Comparison of ENCODE assay signal across 8 cellular contexts in genomic region chr11:90134420-90135003, GRCh38. TPM values are rescaled to one million over a fixed set of nuclear protein-coding genes. Genes with fewer than 3 reads are reported as not detected.
DNase-seq lines count a peak whose midpoint lies in the region; ATAC-seq and TF ChIP-seq lines count a peak whose summit lies in the region.

Gene NAALAD2, plus strand, starts transcription at chr11:90134663. Its CDS starts 96 bp downstream, at chr11:90134759.

- H3K36me3 ChIP-seq in Caco-2 (ENCODE audit: control insufficient read depth, insufficient read depth, low read length), result no peaks in the 10 kb centered on the region
- no peaks in the 10 kb centered on the region for H3K36me3 ChIP-seq in skeletal muscle satellite cell (ENCODE audit: insufficient read depth, low read length)

- POLR2A ChIA-PET in Caco-2 (lab: Charles Lee), result interaction anchor here (0.5 to 1.0 kb wide), 2 partner anchors 32 to 37 kb away, joined by 3 to 7 read pairs; no protein-coding TSS in a partner anchor

- no peaks in the 10 kb centered on the region for H3K27me3 Mint-ChIP-seq in Caco-2 (ENCODE audit: insufficient read depth, unreplicated experiment)

- TF ChIP-seq CTCF in Caco-2 (IDR thresholded peaks at IDR 0.05; ENCODE audit: insufficient read depth in 1 of 2, low read depth in 1 of 2, low read length in 1 of 2, severe bottlenecking in 1 of 2, unreplicated experiment in 1 of 2), result no peak

- H3K9me3 Mint-ChIP-seq in Caco-2 (ENCODE audit: unreplicated experiment), result peaks cover 11% of the 10 kb centered on the region

- H3K4me1 ChIP-seq in Caco-2 (peaks cover 53% of the 10 kb centered on the region), skeletal muscle satellite cell (ENCODE audit: control insufficient read depth, insufficient read depth, low read length) (peaks cover 3% of the 10 kb centered on the region)

- BruUV-seq in Caco-2 (replicated peaks; lab: Mats Ljungman, UMichigan), result no TSS peak

- peak; percentile 79 for ATAC-seq in GM21367 (IDR thresholded peaks at IDR 0.05; ENCODE audit: unreplicated experiment)

- H3K4me2 ChIP-seq in skeletal muscle satellite cell (ENCODE audit: low read length), result peak within 1 kb of the TSS; percentile 98

- intact Hi-C loops in Caco-2 (cut with micrococcal nuclease; ENCODE audit: unreplicated experiment), result loop anchor here (1.0 kb wide), 2 partner anchors 8 to 37 kb away; no protein-coding TSS in a partner anchor

- peaks cover 31% of the 10 kb centered on the region for H3K4me1 Mint-ChIP-seq in Caco-2 (ENCODE audit: low read depth, unreplicated experiment)

- no peaks in the 10 kb centered on the region for H3K27me3 ChIP-seq in Caco-2 (replicated peaks; ENCODE audit: control insufficient read depth, insufficient read depth, low read length)
- peaks cover 14% of the 10 kb centered on the region for H3K27me3 ChIP-seq in skeletal muscle satellite cell (ENCODE audit: control insufficient read depth, insufficient read depth, low read length)

- peaks cover 45% of the 10 kb centered on the region for H3K36me3 Mint-ChIP-seq in Caco-2 (ENCODE audit: insufficient read depth, unreplicated experiment)

- H3K4me3 ChIP-seq in Caco-2 (ENCODE audit: low read depth, low read length) (peak within 1 kb of the TSS; percentile 50), skeletal muscle satellite cell (ENCODE audit: low read length) (peak within 1 kb of the TSS; percentile 77)

- H3K9ac ChIP-seq in skeletal muscle satellite cell (ENCODE audit: low read depth, low read length), result peak within 1 kb of the TSS; percentile 48

- H3K9me3 ChIP-seq in Caco-2 (no peaks in the 10 kb centered on the region), skeletal muscle satellite cell (replicated peaks; ENCODE audit: low read length) (no peaks in the 10 kb centered on the region)

- H3K27ac Mint-ChIP-seq in Caco-2 (ENCODE audit: unreplicated experiment), result peak within 1 kb of the TSS; percentile 59

- CTCF ChIA-PET in Caco-2 (lab: Charles Lee), result interaction anchor here (0.8 kb wide), 1 partner anchor 525 kb away, joined by 3 read pairs; no protein-coding TSS in a partner anchor

- H3K4me3 Mint-ChIP-seq in Caco-2 (ENCODE audit: unreplicated experiment), result peak within 1 kb of the TSS; percentile 77

- peak; percentile 90 to 93 for DNase-seq in Caco-2
- peak; percentile 34 for DNase-seq in LHCN-M2 (ENCODE audit: low read depth)
- peak; percentile 7 for DNase-seq in brain pericyte (ENCODE audit: low read depth, low spot score)
- DNase-seq in iPS-NIHi7 (ENCODE audit: extremely low spot score), result peak; percentile 75
- DNase-seq in LoVo (ENCODE audit: low spot score), result no peak
- DNase-seq in HUDEP-2 (lab: John Stamatoyannopoulos, UW; ENCODE audit: unreplicated experiment in 76 of 76), result no peak

RNA-seq across cellular contexts. Expression of gene NAALAD2, which starts in this region (rescaled TPM):
- total RNA-seq in Caco-2 (2022), result 139 and 142 TPM in 2 replicates
- total RNA-seq in LHCN-M2 (2014; rRNA removed), result 0.23 TPM in 1 of 2 replicates, not detected in the other
- 0.11 TPM for polyA plus RNA-seq in LHCN-M2 (2012)
- 0.22 and 0.25 TPM in 2 replicates for total RNA-seq in skeletal muscle satellite cell (2012; rRNA removed)

Comparison
In these comparisons a context has a peak if more than half of its experiments do, and no peak if none do; other contexts are left out.
1. RNA of gene NAALAD2 (total RNA-seq): 139 to 142 TPM in Caco-2; 0.23 TPM in LHCN-M2; every median in the first group is over 100 times any median in the second.
2. Peak in DNase-seq in LHCN-M2; RNA of the gene not detected or under 1 TPM.
3. DNase-seq: peak in Caco-2 (2 of 2), brain pericyte (single experiment) and iPS-NIHi7 (single experiment); none in LoVo (single experiment) and HUDEP-2 (0 of 76).